ENCODE assay signal across 8 cellular contexts in the genomic region with DNA sequence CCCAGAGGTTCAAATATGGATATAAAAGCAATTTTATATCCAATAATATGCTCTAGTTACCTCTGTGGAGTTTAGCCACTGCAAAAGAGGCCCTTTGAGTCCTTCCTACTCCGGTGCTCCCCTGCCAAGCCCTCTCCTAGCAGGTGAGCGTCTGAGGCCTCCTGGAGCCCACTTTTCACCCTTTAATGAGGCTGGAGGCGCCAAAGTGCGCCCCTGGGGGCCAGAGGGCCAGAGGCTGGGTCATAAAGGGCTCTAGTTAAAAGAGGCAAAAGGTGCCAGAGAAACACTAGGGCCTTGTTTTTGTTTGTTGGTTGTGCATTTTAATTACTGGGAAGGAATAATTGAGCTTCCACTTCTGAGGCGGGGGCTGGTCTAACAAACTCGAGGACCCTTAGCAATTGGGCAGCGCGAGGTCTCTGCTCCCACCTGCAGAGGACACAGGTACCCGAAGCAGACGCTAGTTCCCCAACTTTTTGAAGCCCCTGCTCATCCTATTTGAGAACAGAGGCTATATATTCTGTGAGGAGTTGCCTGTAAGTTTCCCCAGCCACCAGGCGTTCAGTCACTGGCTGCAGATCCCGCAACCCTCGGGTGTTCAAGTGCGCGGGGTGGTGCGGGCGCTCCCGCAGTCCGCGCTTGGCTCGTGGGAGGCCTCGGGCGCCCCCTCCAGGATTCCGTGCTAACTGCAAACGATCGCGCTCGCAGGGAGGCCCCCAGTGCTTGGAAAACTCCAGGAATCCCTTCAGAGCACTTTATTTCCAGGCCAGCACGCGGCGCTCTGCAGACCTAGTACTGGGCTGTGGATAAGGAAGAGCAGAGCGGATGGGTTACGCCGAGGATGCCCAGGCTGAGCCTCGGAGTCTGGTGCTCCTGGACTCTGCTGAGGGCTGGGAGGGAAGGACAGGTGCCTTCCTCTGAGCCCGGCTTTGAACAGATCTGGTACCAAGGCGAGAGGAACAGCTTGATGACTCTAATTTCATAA. TPM values are rescaled to one million over a fixed set of nuclear protein-coding genes. Genes with fewer than 3 reads are reported as not detected.
DNase-seq lines count a peak whose midpoint lies in the region; ATAC-seq, FAIRE-seq and TF ChIP-seq lines count a peak whose summit lies in the region.

No MANE protein-coding gene starts in this region.

- FAIRE-seq in GM19239 (lab: Jason Lieb, UNC), result peak; percentile 77

- WGBS in psoas muscle, 3 donors, result 12 to 15% (median 13%) methylated on average over 37 of the region's 37 CpGs

- TF ChIP-seq CTCF in psoas muscle (IDR thresholded peaks at IDR 0.05), result peak; percentile 88

- no peaks in the 10 kb centered on the region for H3K9me3 ChIP-seq in adipocyte (ENCODE audit: control insufficient read depth, low read length)
- H3K9me3 ChIP-seq in psoas muscle, result no peaks in the 10 kb centered on the region

- H3K4me1 ChIP-seq in adipocyte (ENCODE audit: control insufficient read depth, insufficient read depth, low read length), result peaks cover 2% of the 10 kb centered on the region
- H3K4me1 ChIP-seq in psoas muscle, result no peaks in the 10 kb centered on the region

- peaks cover 15% of the 10 kb centered on the region for H3K27me3 ChIP-seq in adipocyte (replicated peaks; ENCODE audit: control insufficient read depth, insufficient read depth, low read length)
- H3K27me3 ChIP-seq in psoas muscle (ENCODE audit: insufficient read depth in 3 of 3, low read length in 2 of 3), result no peaks in the 10 kb centered on the region

- no peak overlapping the region for H3K9ac ChIP-seq in adipocyte (ENCODE audit: low read length)

- intact Hi-C loops in left cardiac atrium (cut with DNase I), result no loop called here
- intact Hi-C loops in psoas muscle (cut with DNase I), result loop anchor here (2.0 to 5.0 kb wide), 4 partner anchors 76 to 112 kb away; partner anchors contain the start of genes GEN1 (in 1 of the 2) and SMC6 (in 1 of the 2)

- H3K4me3 ChIP-seq in adipocyte (ENCODE audit: low read length) (peak overlapping the region; percentile 38), psoas muscle (peak overlapping the region; percentile 50)

- no peak overlapping the region for H3K27ac ChIP-seq in psoas muscle

- peak; percentile 91 for ATAC-seq in HG03175 (IDR thresholded peaks at IDR 0.05; ENCODE audit: unreplicated experiment)
- peak; percentile 90 to 94 for ATAC-seq in left cardiac atrium
- ATAC-seq in psoas muscle, result peak; percentile 94 to 99 (median 96)

- DNase-seq in COLO668 (lab: John Stamatoyannopoulos, UW; ENCODE audit: unreplicated experiment) (peak; percentile 77), GM19239 (ENCODE audit: insufficient read length, low spot score) (no peak), NCI-H774 (lab: John Stamatoyannopoulos, UW) (peak; percentile 39), adipocyte (ENCODE audit: low read depth) (peak; percentile 84), left cardiac atrium (peak; percentile 68), psoas muscle (peak; percentile 63 to 85), NK-92 (lab: John Stamatoyannopoulos, UW; ENCODE audit: unreplicated experiment) (no peak)

- H3K36me3 ChIP-seq in adipocyte (ENCODE audit: control insufficient read depth, insufficient read depth, low read length, severe bottlenecking) (no peaks in the 10 kb centered on the region), psoas muscle (ENCODE audit: insufficient read depth in 1 of 2, low read depth in 1 of 2) (no peaks in the 10 kb centered on the region)

RNA-seq across cellular contexts. Expression of gene MSGN1, which starts 14.1 kb away (rescaled TPM):
- total RNA-seq in left cardiac atrium (not detected), psoas muscle (not detected)
- polyA plus RNA-seq in psoas muscle, result not detected

RNA-seq across cellular contexts. Expression of gene KCNS3, which starts 48.1 kb away (rescaled TPM):
- total RNA-seq in left cardiac atrium (1 to 10 TPM; 2.8 to 3.9 TPM), psoas muscle (10 to 100 TPM in 2 of 4 donors, 1 to 10 TPM in 2; 5.8 to 14.6 (median 10.1) TPM)
- polyA plus RNA-seq in psoas muscle, result 10 to 100 TPM in 2 of 3 donors, 1 to 10 TPM in 1; 3.6 to 29.2 (median 12.1) TPM

Comparison
In these comparisons a context has a peak if more than half of its experiments do, and no peak if none do; other contexts are left out.
1. DNase-seq: peak in COLO668 (single experiment), NCI-H774 (single experiment), adipocyte (single experiment), left cardiac atrium (single experiment) and psoas muscle (2 of 2); none in GM19239 (single experiment) and NK-92 (single experiment).
2. intact Hi-C loops: an anchor here in psoas muscle (2.0 to 5.0 kb wide); none called in left cardiac atrium.
3. Peak in every context shown above with its lines, with median percentiles within 50 percentile points of each other: ATAC-seq.